Comparison of ENCODE assay signal across 8 cellular contexts in the genomic region with DNA sequence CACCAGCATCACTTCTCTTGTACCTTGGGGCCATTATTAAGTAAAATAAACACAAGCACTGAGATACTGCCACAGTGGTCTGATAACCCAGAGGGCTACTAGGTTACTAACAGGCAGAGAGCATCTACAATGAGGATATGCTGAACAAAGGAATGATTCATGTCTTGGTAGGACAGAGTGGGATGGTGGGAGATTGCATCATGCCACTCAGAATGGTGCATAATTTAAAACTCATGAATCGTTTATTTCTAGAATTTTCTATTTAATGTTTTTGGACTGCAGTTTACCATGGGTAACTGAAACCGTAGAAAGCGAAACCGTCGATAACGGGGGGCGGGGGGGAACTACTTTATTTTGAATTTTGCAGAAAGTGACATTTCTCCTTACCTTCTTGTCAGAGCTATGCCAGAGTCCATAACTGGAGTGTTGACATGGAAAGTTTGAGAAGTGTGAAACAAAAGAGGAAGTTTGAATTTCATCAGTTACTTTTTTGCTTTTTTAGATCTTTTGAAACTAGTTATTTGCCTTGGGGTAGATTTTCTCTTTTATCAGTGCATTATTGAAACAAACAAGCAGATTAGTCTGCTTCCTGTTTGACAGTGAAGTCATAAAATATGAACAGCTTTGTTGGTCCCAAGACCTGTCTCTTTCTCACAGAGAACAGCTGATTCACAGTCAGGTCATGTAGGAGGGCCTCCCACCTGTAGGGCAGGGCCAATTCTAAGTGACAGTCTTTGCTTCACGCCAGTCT.
A peak's percentile ranks its signal among the peaks of the same experiment; 100 is the strongest.
DNase-seq lines count a peak whose midpoint lies in the region; ATAC-seq and TF ChIP-seq lines count a peak whose summit lies in the region.

No MANE protein-coding gene starts in this region.

- peaks cover 16% of the 10 kb centered on the region for H3K4me1 Mint-ChIP-seq in activated naive CD8-positive, alpha-beta T cell (ENCODE audit: low read depth)

- H3K9me3 Mint-ChIP-seq in activated naive CD8-positive, alpha-beta T cell (ENCODE audit: low read depth): no peaks in the 10 kb centered on the region

- H3K27ac ChIP-seq in gastroesophageal sphincter: no peak overlapping the region

- peak overlapping the region; percentile 47 for H3K27ac Mint-ChIP-seq in activated naive CD8-positive, alpha-beta T cell

- ATAC-seq in GM18502 (IDR thresholded peaks at IDR 0.05; ENCODE audit: poor library complexity, unreplicated experiment) (peak; percentile 93), GM21528 (IDR thresholded peaks at IDR 0.05; ENCODE audit: low FRiP score, unreplicated experiment) (peak; percentile 96), HG03575 (IDR thresholded peaks at IDR 0.05; ENCODE audit: extremely low read depth, insufficient number of reproducible peaks, low FRiP score, unreplicated experiment) (peak; percentile 88), gastroesophageal sphincter (no peak)

- DNase-seq in superior temporal gyrus (ENCODE audit: extremely low spot score) (peak; percentile 82), ecto neural progenitor cell (ENCODE audit: low spot score) (no peak), iPS-NIHi7 (ENCODE audit: extremely low spot score) (no peak)

- no peaks in the 10 kb centered on the region for H3K9me3 ChIP-seq in gastroesophageal sphincter

- H3K4me3 ChIP-seq in gastroesophageal sphincter: no peak overlapping the region

- no peak for TF ChIP-seq EP300 in gastroesophageal sphincter (IDR thresholded peaks at IDR 0.05)

- H3K36me3 ChIP-seq in gastroesophageal sphincter: no peaks in the 10 kb centered on the region

- H3K4me3 Mint-ChIP-seq in activated naive CD8-positive, alpha-beta T cell: peak overlapping the region; percentile 32

- no peak for TF ChIP-seq POLR2A in gastroesophageal sphincter (IDR thresholded peaks at IDR 0.05)

- no peaks in the 10 kb centered on the region for H3K36me3 Mint-ChIP-seq in activated naive CD8-positive, alpha-beta T cell

- TF ChIP-seq CTCF in gastroesophageal sphincter (IDR thresholded peaks at IDR 0.05): no peak

- H3K27me3 Mint-ChIP-seq in activated naive CD8-positive, alpha-beta T cell: no peaks in the 10 kb centered on the region

- 46 to 72% methylated on average over 7 to 8 of the region's 8 CpGs for WGBS in gastroesophageal sphincter (ENCODE audit: low coverage in 1 of 2), 2 donors

- H3K4me1 ChIP-seq in gastroesophageal sphincter: no peaks in the 10 kb centered on the region

- H3K27me3 ChIP-seq in gastroesophageal sphincter: no peaks in the 10 kb centered on the region
